Comparison of ENCODE assay signal across 10 cellular contexts in genomic region chr10:131921191-131921590, GRCh38. TPM values are rescaled to one million over a fixed set of nuclear protein-coding genes. Genes with fewer than 3 reads are reported as not detected.
A peak's percentile ranks its signal among the peaks of the same experiment; 100 is the strongest.
DNase-seq lines count a peak whose midpoint lies in the region; ATAC-seq, FAIRE-seq and TF ChIP-seq lines count a peak whose summit lies in the region.
"Had no signal": no experiment of that assay in that cellular context is flagged by ENCODE, and none has a peak within 500 bp of the region (broad histone marks: within the 10 kb centered on the region; RNA-seq: fewer than 3 reads in every experiment).

No MANE protein-coding gene starts in this region.

- H2BK120ac ChIP-seq in trophoblast cell (ENCODE audit: insufficient read depth, low read length, poor library complexity), result no peak overlapping the region

- POLR2A ChIA-PET in HEK293 (lab: Yijun Ruan, JAX), result no interaction called here

- H4K12ac ChIP-seq in trophoblast cell (ENCODE audit: low read depth, low read length), result no peak overlapping the region

- H3K4me1 ChIP-seq in HEK293 (ENCODE audit: control insufficient read depth, insufficient read depth, low read length), result no peaks in the 10 kb centered on the region
- no peaks in the 10 kb centered on the region for H3K4me1 ChIP-seq in trophoblast cell (ENCODE audit: control insufficient read depth in 1 of 2, insufficient read depth in 2 of 2, low read length in 2 of 2)
- no peaks in the 10 kb centered on the region for H3K4me1 ChIP-seq in small intestine (ENCODE audit: control insufficient read depth in 2 of 2, insufficient read depth in 1 of 2, low read depth in 1 of 2, low read length in 1 of 2)

- no peak overlapping the region for H3K4me3 ChIP-seq in HEK293 (ENCODE audit: low read depth, low read length)
- H3K4me3 ChIP-seq in trophoblast cell (ENCODE audit: low read depth, low read length), result no peak overlapping the region
- no peak overlapping the region for H3K4me3 ChIP-seq in small intestine (ENCODE audit: low read depth in 1 of 2, low read length in 2 of 2)

- H2AFZ ChIP-seq in trophoblast cell (ENCODE audit: insufficient read depth, low read length, poor library complexity), result no peak overlapping the region

- H3K9me3 ChIP-seq in HEK293 (ENCODE audit: control insufficient read depth, insufficient read depth, low read depth, low read length), result peaks cover 2% of the 10 kb centered on the region; the same call in 1 of the 2 replicates
- no peaks in the 10 kb centered on the region for H3K9me3 ChIP-seq in trophoblast cell (ENCODE audit: insufficient read depth, low read depth, low read length)
- H3K9me3 ChIP-seq in small intestine (ENCODE audit: control insufficient read depth, low read depth), result no peaks in the 10 kb centered on the region

- no peak for TF ChIP-seq CTCF in HEK293 (tag by site-specific recombination; IDR thresholded peaks at IDR 0.05)

- H3K4me2 ChIP-seq in trophoblast cell (ENCODE audit: low read length), result peak overlapping the region; percentile 12

- no CpG with 5 or more reads among the region's 8 CpGs for WGBS in trophoblast cell (ENCODE audit: extremely low coverage, insufficient coverage, insufficient read length)
- 76 to 79% (median 78%) methylated on average over 8 of the region's 8 CpGs for WGBS in small intestine, 3 donors

- no peak for FAIRE-seq in small intestine (lab: Jason Lieb, UNC)

- CTCF ChIA-PET in HEK293 (lab: Yijun Ruan, JAX), result no interaction called here

- H4K91ac ChIP-seq in trophoblast cell (ENCODE audit: low read depth, low read length), result no peak overlapping the region

- DNase-seq in trophoblast cell (no peak), small intestine (no peak), amniotic stem cell (lab: John Stamatoyannopoulos, UW) (no peak)
- DNase-seq in stimulated activated naive CD4-positive, alpha-beta T cell (lab: John Stamatoyannopoulos, UW), result no peak
- DNase-seq: KBM-7; stimulated activated CD4-positive, alpha-beta T cell treated with anti-CD3 and anti-CD28 coated beads, Interleukin-4, amount 100 ng/mL, for 1 hour; WERI-Rb-1 had no signal

- peak overlapping the region; percentile 14 for H3K4ac ChIP-seq in trophoblast cell (ENCODE audit: low read depth, low read length)

- no peak overlapping the region for H3K9ac ChIP-seq in trophoblast cell (ENCODE audit: low read length)

- no peak overlapping the region for H3K27ac ChIP-seq in HEK293 (ENCODE audit: extremely low read depth, low read depth, low read length)
- peak overlapping the region; percentile 54 for H3K27ac ChIP-seq in angular gyrus (ENCODE audit: low read depth, low read length)
- H3K27ac ChIP-seq in trophoblast cell (ENCODE audit: low read depth, low read length), result no peak overlapping the region
- no peak overlapping the region for H3K27ac ChIP-seq in small intestine (ENCODE audit: low read depth in 1 of 2, low read length in 1 of 2)
- H3K27ac ChIP-seq: WERI-Rb-1 had no signal

- H3K14ac ChIP-seq in trophoblast cell (ENCODE audit: low read length), result no peak overlapping the region

- ATAC-seq in GM18868 (IDR thresholded peaks at IDR 0.05; ENCODE audit: unreplicated experiment), result peak; percentile 98

- H3K36me3 ChIP-seq in HEK293 (ENCODE audit: control insufficient read depth in 2 of 2, insufficient read depth in 1 of 2, low read length in 2 of 2) (no peaks in the 10 kb centered on the region), trophoblast cell (ENCODE audit: control insufficient read depth in 1 of 2, insufficient read depth in 2 of 2, low read length in 2 of 2) (peaks cover 0 to 1% of the 10 kb centered on the region in 2 experiments), small intestine (ENCODE audit: control insufficient read depth in 2 of 2, insufficient read depth in 2 of 2, low read length in 2 of 2) (no peaks in the 10 kb centered on the region)
- H3K36me3 ChIP-seq: WERI-Rb-1 had no signal

- H2BK5ac ChIP-seq in trophoblast cell (ENCODE audit: low read depth, low read length, poor library complexity), result no peak overlapping the region

- H3K79me2 ChIP-seq in trophoblast cell (ENCODE audit: control insufficient read depth, insufficient read depth, low read length, poor library complexity), result peaks cover 8% of the 10 kb centered on the region

- H3K23ac ChIP-seq in trophoblast cell (ENCODE audit: low read length), result no peak overlapping the region

- no peak overlapping the region for H3K18ac ChIP-seq in trophoblast cell (ENCODE audit: low read length)

- H2BK12ac ChIP-seq in trophoblast cell (ENCODE audit: low read length), result no peak overlapping the region

- no peak overlapping the region for H4K8ac ChIP-seq in trophoblast cell (ENCODE audit: low read depth, low read length)

- H3K27me3 ChIP-seq in trophoblast cell (ENCODE audit: insufficient read depth, low read length), result no peaks in the 10 kb centered on the region
- no peaks in the 10 kb centered on the region for H3K27me3 ChIP-seq in small intestine (ENCODE audit: control insufficient read depth in 2 of 2, insufficient read depth in 2 of 2, low read length in 2 of 2)

- peaks cover 3% of the 10 kb centered on the region for H3K79me1 ChIP-seq in trophoblast cell (ENCODE audit: low read length)

- no peak overlapping the region for H2AK5ac ChIP-seq in trophoblast cell (ENCODE audit: low read length)

TF ChIP-seq in HEK293, 187 proteins besides CTCF, POLR2A, EP300 and RAD21:
- TF ChIP-seq SP7 (tag by site-specific recombination; IDR thresholded peaks at IDR 0.05), result 0 out of 2 replicates have a peak, but pooled peaks have one; percentile 17
- no peak for TF ChIP-seq KLF1 (tag by site-specific recombination; IDR thresholded peaks at IDR 0.05)

RNA-seq across cellular contexts. Expression of gene PPP2R2D, which starts 20.4 kb away (rescaled TPM):
- 40.4 and 40.5 TPM in 2 replicates for polyA plus RNA-seq in trophoblast cell (2013)
- 10 to 100 TPM; 15.5 to 28.6 (median 17.8) TPM for polyA plus RNA-seq in small intestine
